Comparison of ENCODE assay signal across 13 cellular contexts in the genomic region with DNA sequence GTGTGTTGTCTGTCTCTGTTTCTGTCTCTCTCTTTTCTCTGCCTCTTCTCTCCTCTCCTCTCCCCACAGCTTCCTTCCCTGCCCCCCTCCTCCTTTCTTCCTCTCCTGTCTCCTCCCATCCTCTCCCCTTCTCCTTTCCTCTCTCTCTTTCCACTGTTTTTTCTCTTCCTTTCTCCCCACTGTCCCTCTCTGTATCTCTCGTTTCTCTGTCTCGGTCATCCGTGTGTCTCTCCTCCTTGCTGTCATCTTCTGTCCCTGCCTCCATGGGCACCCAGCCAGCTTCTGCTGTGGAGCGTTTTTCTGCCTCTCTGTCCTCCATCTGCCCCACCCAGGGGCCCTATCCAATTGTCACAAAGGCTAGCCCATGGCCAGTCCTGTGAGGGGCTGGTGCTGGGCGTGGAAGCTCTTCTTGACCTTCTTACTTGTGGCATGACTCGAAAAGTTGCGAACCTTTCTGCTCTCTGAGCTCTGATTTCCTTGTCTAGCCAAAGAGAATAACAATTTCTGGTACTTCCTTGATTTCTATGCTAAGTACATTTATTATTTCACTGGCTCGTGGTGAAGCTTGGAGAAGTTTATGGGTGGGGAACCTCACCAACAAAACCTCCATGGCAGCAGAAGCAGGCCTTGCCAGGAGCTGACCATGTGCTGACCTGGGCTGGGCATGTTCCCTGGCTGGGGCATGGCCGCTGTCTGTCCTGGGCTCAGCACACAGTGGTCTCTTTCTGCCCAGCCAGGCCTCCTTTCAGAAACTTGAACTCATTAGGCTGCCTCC.
DNase-seq lines count a peak whose midpoint lies in the region; ATAC-seq, FAIRE-seq and TF ChIP-seq lines count a peak whose summit lies in the region.
"Had no signal": no experiment of that assay in that cellular context is flagged by ENCODE, and none has a peak within 500 bp of the region (broad histone marks: within the 10 kb centered on the region; RNA-seq: fewer than 3 reads in every experiment).

No MANE protein-coding gene starts in this region.

- CTCF ChIA-PET in A549 (lab: Yijun Ruan, JAX), result interaction anchor here (1.0 to 1.3 kb wide), 2 partner anchors 13 to 14 kb away, joined by 3 to 7 read pairs; no protein-coding TSS in a partner anchor

- intact Hi-C loops in body of pancreas (cut with DNase I), result no loop called here

- H3K36me3 ChIP-seq in mucosa of rectum (ENCODE audit: control insufficient read depth in 2 of 2, insufficient read depth in 2 of 2, low read length in 2 of 2), result no peaks in the 10 kb centered on the region
- no peaks in the 10 kb centered on the region for H3K36me3 ChIP-seq in body of pancreas (replicated peaks in 1 of 2; ENCODE audit: insufficient read depth in 1 of 2, low read depth in 2 of 2)

- H3K4me3 ChIP-seq in A549 (no peak overlapping the region), mucosa of rectum (ENCODE audit: low read length in 2 of 2) (peak overlapping the region in 1 of 2 donors; percentile 7), body of pancreas (no peak overlapping the region)

- H3K4me2 ChIP-seq in A549, result peak overlapping the region; percentile 39

- H3K27ac ChIP-seq in A549, result peak overlapping the region; percentile 70
- peak overlapping the region; percentile 56 to 63 for H3K27ac ChIP-seq in mucosa of rectum (ENCODE audit: low read depth in 2 of 2, low read length in 2 of 2)
- peak overlapping the region in 2 of 4 donors; percentile 20 to 41 for H3K27ac ChIP-seq in body of pancreas

- ATAC-seq in A549, result peak in 1 of 2 experiments; percentile 51; a peak in 3 of 6 replicates
- ATAC-seq in body of pancreas, result no peak
- no peak for ATAC-seq in GM21528 (IDR thresholded peaks at IDR 0.05; ENCODE audit: low FRiP score, unreplicated experiment)
- ATAC-seq: CD8-positive, alpha-beta T cell had no signal

- POLR2A ChIA-PET in A549 (lab: Yijun Ruan, JAX), result no interaction called here

- TF ChIP-seq EP300 in A549 (IDR thresholded peaks at IDR 0.05), result no peak

- TF ChIP-seq CTCF in A549 (IDR thresholded peaks at IDR 0.05) (no peak), chondrocyte (IDR thresholded peaks at IDR 0.05) (no peak), body of pancreas (IDR thresholded peaks at IDR 0.05) (no peak)

- peak overlapping the region in 1 of 2 donors; percentile 30 for H3K9ac ChIP-seq in mucosa of rectum (ENCODE audit: low read depth in 1 of 2, low read length in 2 of 2)

- WGBS in A549 (ENCODE audit: missing lambda C conversion rate), result 62% methylated on average over 9 of the region's 9 CpGs
- 59% methylated on average over 9 of the region's 9 CpGs for WGBS in body of pancreas, 2 donors

- no peak for DNase-seq in A549 (ENCODE audit: low read depth in 1 of 2, low spot score in 1 of 2)
- DNase-seq in HTR-8/SVneo (ENCODE audit: insufficient read length, low spot score), result no peak
- DNase-seq in chondrocyte (ENCODE audit: low spot score), result no peak
- no peak for DNase-seq in body of pancreas
- DNase-seq in GM12892 (ENCODE audit: insufficient read length), result no peak
- DNase-seq in NCI-H146 (lab: John Stamatoyannopoulos, UW), result no peak
- DNase-seq: activated CD4-positive, alpha-beta T cell treated with anti-CD3 and anti-CD28 coated beads, Interleukin-2, amount 50 U/mL, for 1 hour; CD8-positive, alpha-beta T cell; NCI-H1417 treated with DMSO at 0.1 percent for 48 hours; stimulated activated CD4-positive, alpha-beta T cell treated with anti-CD3 and anti-CD28 coated beads, Interleukin-15, amount 100 ng/mL, for 24 hours had no signal

- H3K36me3 Mint-ChIP-seq in chondrocyte (ENCODE audit: low read depth), result no peaks in the 10 kb centered on the region
- H3K36me3 Mint-ChIP-seq: CD8-positive, alpha-beta T cell; memory B cell had no signal

- no peaks in the 10 kb centered on the region for H3K9me3 Mint-ChIP-seq in chondrocyte (ENCODE audit: low read depth)
- H3K9me3 Mint-ChIP-seq: CD8-positive, alpha-beta T cell; memory B cell had no signal

- no peaks in the 10 kb centered on the region for H3K27me3 Mint-ChIP-seq in chondrocyte (ENCODE audit: low read depth)

- TF ChIP-seq RAD21 in A549 (conservative IDR thresholded peaks at IDR 0.05 in 1 of 2, IDR thresholded peaks at IDR 0.05 in 1 of 2), result no peak

- no peaks in the 10 kb centered on the region for H3K27me3 ChIP-seq in mucosa of rectum (ENCODE audit: control insufficient read depth in 2 of 2, insufficient read depth in 2 of 2, low read length in 2 of 2)
- no peaks in the 10 kb centered on the region for H3K27me3 ChIP-seq in body of pancreas

- peak overlapping the region; percentile 50 for H3K27ac Mint-ChIP-seq in chondrocyte (ENCODE audit: unreplicated experiment)
- H3K27ac Mint-ChIP-seq: CD8-positive, alpha-beta T cell; memory B cell had no signal

- peaks cover 8% of the 10 kb centered on the region for H3K4me1 Mint-ChIP-seq in chondrocyte (ENCODE audit: low read depth)
- H3K4me1 Mint-ChIP-seq: memory B cell had no signal

- no peak overlapping the region for H3K4me3 Mint-ChIP-seq in chondrocyte (ENCODE audit: unreplicated experiment)
- H3K4me3 Mint-ChIP-seq: CD8-positive, alpha-beta T cell; memory B cell had no signal

- TF ChIP-seq POLR2A in A549 (IDR thresholded peaks at IDR 0.05; ENCODE audit: low read length), result no peak
- TF ChIP-seq POLR2A in body of pancreas (IDR thresholded peaks at IDR 0.05), result no peak
- no peak for TF ChIP-seq POLR2A in GM12892 (IDR thresholded peaks at IDR 0.05; ENCODE audit: low read depth, low read length)

- H3K4me1 ChIP-seq in A549, result peaks cover 31% of the 10 kb centered on the region
- H3K4me1 ChIP-seq in mucosa of rectum (ENCODE audit: control insufficient read depth in 2 of 2, insufficient read depth in 2 of 2, low read length in 2 of 2), result peaks cover 7 to 10% of the 10 kb centered on the region in 2 donors
- peaks cover 13% of the 10 kb centered on the region for H3K4me1 ChIP-seq in body of pancreas

- H3K9me3 ChIP-seq in A549, result no peaks in the 10 kb centered on the region
- no peaks in the 10 kb centered on the region for H3K9me3 ChIP-seq in mucosa of rectum (ENCODE audit: control insufficient read depth in 2 of 2, low read length in 2 of 2)
- H3K9me3 ChIP-seq in body of pancreas, result no peaks in the 10 kb centered on the region

- FAIRE-seq in A549 (lab: Jason Lieb, UNC) (no peak), HTR-8/SVneo (lab: Jason Lieb, UNC) (peak; percentile 49), GM12892 (lab: Jason Lieb, UNC) (no peak)

TF ChIP-seq in A549, 52 proteins besides CTCF, POLR2A, EP300 and RAD21:
- TF ChIP-seq CHD4 (IDR thresholded peaks at IDR 0.05; ENCODE audit: borderline replicate concordance), result no peak
- TF ChIP-seq E2F6 (IDR thresholded peaks at IDR 0.05; ENCODE audit: borderline replicate concordance, low read depth), result no peak
- no peak for TF ChIP-seq SMC3 (IDR thresholded peaks at IDR 0.05)
- no peak for TF ChIP-seq NR3C1 (IDR thresholded peaks at IDR 0.05)
- no peak for TF ChIP-seq FOXS1 (CRISPR knock-in tag; IDR thresholded peaks at IDR 0.05)
- TF ChIP-seq, protein P1, sequence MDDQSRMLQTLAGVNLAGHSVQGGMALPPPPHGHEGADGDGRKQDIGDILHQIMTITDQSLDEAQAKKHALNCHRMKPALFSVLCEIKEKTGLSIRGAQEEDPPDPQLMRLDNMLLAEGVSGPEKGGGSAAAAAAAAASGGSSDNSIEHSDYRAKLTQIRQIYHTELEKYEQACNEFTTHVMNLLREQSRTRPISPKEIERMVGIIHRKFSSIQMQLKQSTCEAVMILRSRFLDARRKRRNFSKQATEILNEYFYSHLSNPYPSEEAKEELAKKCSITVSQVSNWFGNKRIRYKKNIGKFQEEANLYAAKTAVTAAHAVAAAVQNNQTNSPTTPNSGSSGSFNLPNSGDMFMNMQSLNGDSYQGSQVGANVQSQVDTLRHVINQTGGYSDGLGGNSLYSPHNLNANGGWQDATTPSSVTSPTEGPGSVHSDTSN (IDR thresholded peaks at IDR 0.05), result no peak
- no peak for TF ChIP-seq CBX2 (IDR thresholded peaks at IDR 0.05; ENCODE audit: borderline replicate concordance, low read depth)
- no peak for TF ChIP-seq ZFP36 (IDR thresholded peaks at IDR 0.05; ENCODE audit: borderline replicate concordance, partially characterized antibody)
- no peak for TF ChIP-seq TP53 (CRISPR knock-in tag; IDR thresholded peaks at IDR 0.05)
